11 cellular contexts compared by ENCODE assay signal in the genomic region with DNA sequence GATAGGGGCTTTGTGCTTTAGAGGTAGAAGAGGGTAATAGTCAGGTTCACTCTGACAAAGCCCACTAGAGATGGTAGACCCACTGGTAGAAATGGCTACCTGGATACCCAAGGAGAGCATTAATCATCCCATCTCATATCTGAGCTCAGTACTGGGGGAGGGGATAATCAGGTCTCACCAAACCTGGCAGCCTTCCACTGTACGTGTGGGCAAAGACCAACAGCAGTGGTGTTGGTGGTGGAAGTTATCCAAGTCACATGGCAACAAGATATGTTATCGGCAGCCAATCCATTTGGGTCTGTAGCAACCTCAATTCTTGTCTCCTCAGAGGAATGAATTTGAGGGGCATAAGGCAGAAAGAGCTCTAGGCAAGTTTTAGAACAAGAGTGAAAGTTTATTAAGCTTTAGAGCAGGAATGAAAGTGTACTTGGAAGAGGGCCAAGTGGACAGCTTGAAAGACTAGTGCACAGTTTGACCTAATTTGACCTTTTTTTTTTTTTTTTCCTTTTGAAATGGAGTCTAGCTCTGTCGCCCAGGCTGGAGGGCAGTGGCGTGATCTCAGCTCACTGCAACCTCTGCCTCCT.
DNase-seq lines count a peak whose midpoint lies in the region; ATAC-seq, FAIRE-seq and TF ChIP-seq lines count a peak whose summit lies in the region.
"Had no signal": no experiment of that assay in that cellular context is flagged by ENCODE, and none has a peak within 500 bp of the region (broad histone marks: within the 10 kb centered on the region; RNA-seq: fewer than 3 reads in every experiment).

No MANE protein-coding gene starts in this region.

- H3K4me2 ChIP-seq in HCT116 (ENCODE audit: low read length) = peak overlapping the region; percentile 52
- peak overlapping the region; percentile 51 for H3K4me2 ChIP-seq in astrocyte (ENCODE audit: low read length)

- peaks cover 11% of the 10 kb centered on the region for H3K9me3 Mint-ChIP-seq in astrocyte (ENCODE audit: unreplicated experiment)

- no peak for FAIRE-seq in astrocyte (lab: Jason Lieb, UNC)

- H3K4me3 Mint-ChIP-seq in astrocyte (ENCODE audit: unreplicated experiment) = no peak overlapping the region
- H3K4me3 Mint-ChIP-seq: dendritic cell treated with granulocyte-macrophage colony-stimulating factor and Interleukin-4, amounts not matched to agents 40 ng/mL and 50 ng/mL, for 4 days had no signal

- H3K36me3 ChIP-seq in HCT116 (ENCODE audit: control insufficient read depth in 1 of 2, insufficient read depth in 2 of 2, low read length in 2 of 2) (no peaks in the 10 kb centered on the region), astrocyte (ENCODE audit: insufficient read depth, low read length) (no peaks in the 10 kb centered on the region)

- H4K20me1 ChIP-seq in HCT116 (ENCODE audit: insufficient read depth) (no peaks in the 10 kb centered on the region), astrocyte (ENCODE audit: insufficient read depth, low read length) (peaks cover 3% of the 10 kb centered on the region)

- H3K4me1 ChIP-seq in HCT116 (ENCODE audit: control insufficient read depth in 1 of 2, insufficient read depth in 2 of 2, low read length in 2 of 2) = peaks cover 19 to 21% of the 10 kb centered on the region in 2 experiments
- peaks cover 9% of the 10 kb centered on the region for H3K4me1 ChIP-seq in astrocyte (ENCODE audit: insufficient read depth, low read length)

- H3K4me3 ChIP-seq in HCT116 (replicated peaks in 1 of 2; ENCODE audit: low read depth in 1 of 2, low read length in 2 of 2) (no peak overlapping the region), astrocyte (ENCODE audit: insufficient read depth, low read depth, low read length) (no peak overlapping the region)

- H3K27ac Mint-ChIP-seq in astrocyte (ENCODE audit: unreplicated experiment) = no peak overlapping the region
- H3K27ac Mint-ChIP-seq: dendritic cell treated with granulocyte-macrophage colony-stimulating factor and Interleukin-4, amounts not matched to agents 40 ng/mL and 50 ng/mL, for 4 days had no signal

- RAD21 ChIA-PET in HCT116 (lab: Charles Lee; ENCODE audit: low non-redundant PET in 1 of 2, low total read pairs in 2 of 2, uncharacterized antibody in 2 of 2, unreplicated experiment in 2 of 2) = no interaction called here

- POLR2A ChIA-PET in HCT116 (lab: Charles Lee) = interaction anchor here (0.8 kb wide), 1 partner anchor 521 kb away, joined by 3 read pairs; no protein-coding TSS in a partner anchor

- no peaks in the 10 kb centered on the region for H3K79me2 ChIP-seq in HCT116 (ENCODE audit: insufficient read depth, low read length)
- H3K79me2 ChIP-seq in astrocyte (ENCODE audit: insufficient read depth, low read length) = no peaks in the 10 kb centered on the region

- no peak for TF ChIP-seq RAD21 in HCT116 (IDR thresholded peaks at IDR 0.05; ENCODE audit: low read depth)

- H3K4me1 Mint-ChIP-seq in astrocyte (ENCODE audit: low read depth, unreplicated experiment) = peaks cover 12% of the 10 kb centered on the region

- no peaks in the 10 kb centered on the region for H3K36me3 Mint-ChIP-seq in astrocyte (ENCODE audit: low read depth, unreplicated experiment)

- H2AFZ ChIP-seq in HCT116 (ENCODE audit: low read depth, low read length, poor library complexity, severe bottlenecking) (no peak overlapping the region), astrocyte (ENCODE audit: low read depth, low read length) (no peak overlapping the region)

- no peak overlapping the region; the same call in 1 of the 2 replicates for H3K27ac ChIP-seq in HCT116 (ENCODE audit: low read depth, low read length)
- no peak overlapping the region for H3K27ac ChIP-seq in astrocyte (ENCODE audit: low read depth, low read length)

- H3K9ac ChIP-seq in HCT116 (ENCODE audit: low read length) (no peak overlapping the region), astrocyte (ENCODE audit: low read length) (no peak overlapping the region)

- peaks cover 19% of the 10 kb centered on the region; the same call in 1 of the 2 replicates for H3K27me3 ChIP-seq in HCT116 (ENCODE audit: insufficient read depth, low read length)
- peaks cover 25% of the 10 kb centered on the region for H3K27me3 ChIP-seq in astrocyte (ENCODE audit: insufficient read depth, low read length)

- ATAC-seq in HCT116 = peak; percentile 53
- ATAC-seq in left lobe of liver = peak; percentile 94
- no peak for ATAC-seq in GM21737 (IDR thresholded peaks at IDR 0.05; ENCODE audit: unreplicated experiment)
- ATAC-seq: Panc1 had no signal

- H3K9me2 ChIP-seq in HCT116 (ENCODE audit: insufficient read depth) = no peaks in the 10 kb centered on the region

- H3K9me3 ChIP-seq in HCT116 (ENCODE audit: control insufficient read depth in 1 of 2, insufficient read depth in 1 of 2, low read depth in 1 of 2, low read length in 2 of 2) (no peaks in the 10 kb centered on the region), astrocyte (ENCODE audit: insufficient read depth, low read depth, low read length) (no peaks in the 10 kb centered on the region)

- TF ChIP-seq CTCF in HCT116 (IDR thresholded peaks at IDR 0.05 in 2 of 3, conservative IDR thresholded peaks at IDR 0.05 in 1 of 3; ENCODE audit: borderline replicate concordance in 1 of 3, insufficient read depth in 1 of 3, low read depth in 2 of 3, low read length in 2 of 3) = no peak
- TF ChIP-seq CTCF in astrocyte (IDR thresholded peaks at IDR 0.05; ENCODE audit: insufficient read depth, low read depth, low read length) = no peak

- CTCF ChIA-PET in HCT116 (lab: Charles Lee) = no interaction called here

- H3K27me3 Mint-ChIP-seq in astrocyte (ENCODE audit: low read depth, unreplicated experiment) = peaks cover 26% of the 10 kb centered on the region
- H3K27me3 Mint-ChIP-seq: dendritic cell treated with granulocyte-macrophage colony-stimulating factor and Interleukin-4, amounts not matched to agents 40 ng/mL and 50 ng/mL, for 4 days had no signal

- peak; percentile 24 for DNase-seq in A172 (ENCODE audit: low spot score)
- peak; percentile 27 for DNase-seq in HCT116 (ENCODE audit: low read depth, low spot score)
- peak; percentile 16 for DNase-seq in astrocyte (ENCODE audit: low read depth)
- peak; percentile 89 for DNase-seq in left lobe of liver (ENCODE audit: low spot score)
- DNase-seq in activated gamma-delta T cell treated with Interleukin-2 at 50 U/mL for 16 hours = no peak
- no peak for DNase-seq in stimulated activated CD4-positive, alpha-beta T cell treated with anti-CD3 and anti-CD28 coated beads, Interleukin-2, amount 100 ng/mL, for 24 hours
- DNase-seq in NCI-H1436 treated with DMSO at 0.1 percent for 48 hours (lab: John Stamatoyannopoulos, UW) = no peak
- DNase-seq: islet precursor cell had no signal

- no TSS peak for BruUV-seq in HCT116 (replicated peaks; lab: Mats Ljungman, UMichigan)

- no peak for TF ChIP-seq POLR2A in HCT116 (IDR thresholded peaks at IDR 0.05; ENCODE audit: borderline replicate concordance, extremely low read depth, insufficient read depth, insufficient read length)

- intact Hi-C loops in HCT116 (cut with micrococcal nuclease) = no loop called here

TF ChIP-seq in HCT116, 20 proteins besides CTCF, POLR2A, EP300 and RAD21:
- TF ChIP-seq EGR1 (IDR thresholded peaks at IDR 0.05; ENCODE audit: low read depth) (0 out of 2 replicates have a peak, but pooled peaks have one; percentile 8), YY1 (IDR thresholded peaks at IDR 0.05; ENCODE audit: extremely low read depth, insufficient replicate concordance, low read depth, low read length) (no peak), FOSL1 (IDR thresholded peaks at IDR 0.05; ENCODE audit: low read depth) (peak; percentile 3; the same call in 1 of the 2 replicates), SRF (IDR thresholded peaks at IDR 0.05; ENCODE audit: low read depth) (no peak)

Comparison
In these comparisons a context has a peak if more than half of its experiments do, and no peak if none do; other contexts are left out.
1. DNase-seq: peak in A172 (single experiment), HCT116 (single experiment), astrocyte (single experiment) and left lobe of liver (single experiment); none in activated gamma-delta T cell treated with Interleukin-2 at 50 U/mL for 16 hours (single experiment), stimulated activated CD4-positive, alpha-beta T cell treated with anti-CD3 and anti-CD28 coated beads, Interleukin-2, amount 100 ng/mL, for 24 hours (0 of 2) and NCI-H1436 treated with DMSO at 0.1 percent for 48 hours (single experiment).